ENCODE assay signal across 20 cellular contexts in genomic region chr2:224263571-224264043, GRCh38.
A peak's percentile ranks its signal among the peaks of the same experiment; 100 is the strongest.
DNase-seq lines count a peak whose midpoint lies in the region; ATAC-seq, FAIRE-seq and TF ChIP-seq lines count a peak whose summit lies in the region.
"Had no signal": no experiment of that assay in that cellular context is flagged by ENCODE, and none has a peak within 500 bp of the region (broad histone marks: within the 10 kb centered on the region; RNA-seq: fewer than 3 reads in every experiment).

No MANE protein-coding gene starts in this region.

- TF ChIP-seq CTCF in RWPE2 (IDR thresholded peaks at IDR 0.05; ENCODE audit: poor library complexity, severe bottlenecking): no peak
- no peak for TF ChIP-seq CTCF in fibroblast of mammary gland (conservative IDR thresholded peaks at IDR 0.05; ENCODE audit: control insufficient read depth, insufficient read depth, low read depth, low read length)

- ATAC-seq in RWPE2 (ENCODE audit: low read depth) (peak; percentile 64), GM19463 (IDR thresholded peaks at IDR 0.05; ENCODE audit: unreplicated experiment) (no peak), GM18511 (IDR thresholded peaks at IDR 0.05; ENCODE audit: unreplicated experiment) (no peak)
- ATAC-seq: left ventricle myocardium superior, sciatic nerve had no signal

- H3K4me2 ChIP-seq in skeletal muscle satellite cell (ENCODE audit: low read length): no peak overlapping the region
- H3K4me2 ChIP-seq: BLaER1 treated with 17β-estradiol and CSF1 and Interleukin-3, amounts not matched to agents 10 nM and 100 nM had no signal

- H3K27me3 ChIP-seq in RWPE2 (ENCODE audit: insufficient read depth, poor library complexity, severe bottlenecking): no peaks in the 10 kb centered on the region
- no peaks in the 10 kb centered on the region for H3K27me3 ChIP-seq in skeletal muscle satellite cell (ENCODE audit: control insufficient read depth, insufficient read depth, low read length)
- H3K27me3 ChIP-seq: BLaER1 treated with 17β-estradiol and CSF1 and Interleukin-3, amounts not matched to agents 10 nM and 100 nM; ovary had no signal

- H3K27ac ChIP-seq in RWPE2 (ENCODE audit: poor library complexity, severe bottlenecking): peak overlapping the region; percentile 20
- H3K27ac ChIP-seq: BLaER1 treated with 17β-estradiol and CSF1 and Interleukin-3, amounts not matched to agents 10 nM and 100 nM; HL-60; ovary; RWPE1 had no signal

- H3K9me3 ChIP-seq in RWPE2 (ENCODE audit: severe bottlenecking): no peaks in the 10 kb centered on the region
- H3K9me3 ChIP-seq in skeletal muscle satellite cell (replicated peaks; ENCODE audit: low read length): no peaks in the 10 kb centered on the region
- H3K9me3 ChIP-seq: BLaER1 treated with 17β-estradiol and CSF1 and Interleukin-3, amounts not matched to agents 10 nM and 100 nM; ovary had no signal

- H3K4me3 ChIP-seq in RWPE2 (ENCODE audit: severe bottlenecking) (no peak overlapping the region), fibroblast of mammary gland (ENCODE audit: control insufficient read depth, low read depth, low read length) (no peak overlapping the region), skeletal muscle satellite cell (ENCODE audit: low read length) (no peak overlapping the region)
- H3K4me3 ChIP-seq: BLaER1 treated with 17β-estradiol and CSF1 and Interleukin-3, amounts not matched to agents 10 nM and 100 nM; ovary had no signal

- FAIRE-seq in frontal cortex (lab: Jason Lieb, UNC): no peak
- FAIRE-seq: GM18507 had no signal

- peak overlapping the region; percentile 11 for H3K9ac ChIP-seq in skeletal muscle satellite cell (ENCODE audit: low read depth, low read length)
- H3K9ac ChIP-seq: BLaER1 treated with 17β-estradiol and CSF1 and Interleukin-3, amounts not matched to agents 10 nM and 100 nM had no signal

- no peaks in the 10 kb centered on the region for H3K36me3 ChIP-seq in RWPE2 (ENCODE audit: low read depth)
- H3K36me3 ChIP-seq in skeletal muscle satellite cell (ENCODE audit: insufficient read depth, low read length): no peaks in the 10 kb centered on the region
- H3K36me3 ChIP-seq: BLaER1 treated with 17β-estradiol and CSF1 and Interleukin-3, amounts not matched to agents 10 nM and 100 nM; ovary had no signal

- DNase-seq in EL (peak; percentile 63), RWPE2 (ENCODE audit: low spot score) (no peak), fibroblast of mammary gland (ENCODE audit: low read depth) (peak; percentile 33), frontal cortex (ENCODE audit: low spot score in 2 of 2) (no peak), NCI-H128 (lab: John Stamatoyannopoulos, UW; ENCODE audit: unreplicated experiment) (no peak)
- DNase-seq: activated CD8-positive, alpha-beta memory T cell treated with anti-CD3 and anti-CD28 coated beads for 24 hours; effector memory CD4-positive, alpha-beta T cell; foreskin melanocyte; KG1; left ventricle myocardium superior; NCI-H1105; ovary had no signal

- H3K4me1 ChIP-seq in RWPE2 (ENCODE audit: insufficient read depth, poor library complexity, severe bottlenecking) (peaks cover 15% of the 10 kb centered on the region), skeletal muscle satellite cell (ENCODE audit: control insufficient read depth, insufficient read depth, low read length) (peaks cover 36% of the 10 kb centered on the region)

Comparison
In these comparisons a context has a peak if more than half of its experiments do, and no peak if none do; other contexts are left out.
1. DNase-seq: peak in EL (single experiment) and fibroblast of mammary gland (single experiment); none in RWPE2 (single experiment), frontal cortex (0 of 2) and NCI-H128 (single experiment).